In the genomic region with DNA sequence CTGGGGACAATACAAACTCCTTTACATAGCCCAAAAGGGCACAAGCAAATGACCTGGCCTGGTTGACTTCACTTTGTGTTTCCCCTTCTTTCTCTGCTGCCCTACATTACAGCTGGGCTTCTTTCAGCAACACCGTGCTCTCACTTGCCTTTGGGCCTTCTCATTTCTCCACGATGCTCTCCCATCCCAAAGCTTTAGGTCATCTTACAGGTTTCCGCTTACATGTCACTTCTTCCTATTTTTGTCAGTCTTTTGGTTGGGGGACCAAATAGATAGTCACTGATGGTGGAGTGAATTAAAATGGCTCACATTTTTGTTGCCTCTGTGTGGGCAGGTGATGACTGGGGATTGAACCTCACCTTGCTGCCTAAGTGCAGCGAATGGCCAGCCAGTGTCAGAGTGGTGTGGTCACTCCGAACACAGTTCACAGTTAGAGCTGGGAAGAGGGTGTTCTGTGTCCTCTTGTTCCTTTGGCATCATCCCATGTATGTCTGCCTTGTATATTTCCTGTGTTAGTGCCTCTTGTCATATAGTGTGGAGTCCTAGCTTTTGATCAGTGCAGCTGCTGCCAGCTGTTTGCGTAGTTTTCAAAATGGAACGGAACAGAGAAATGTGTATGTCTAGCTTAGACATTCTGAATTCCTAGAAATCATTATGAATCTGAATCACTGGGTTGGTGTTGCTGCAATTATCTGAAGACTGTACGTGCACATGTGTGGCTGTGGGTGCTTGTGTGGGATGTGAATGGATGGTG, we compare ENCODE assay signal across 26 cellular contexts.
"Had no signal": no experiment of that assay in that cellular context is flagged by ENCODE, and none has a peak within 500 bp of the region (broad histone marks: within the 10 kb centered on the region; RNA-seq: fewer than 3 reads in every experiment).

No MANE protein-coding gene starts in this region.

- H3K4me1 Mint-ChIP-seq: activated CD4-positive, alpha-beta memory T cell treated with anti-CD3 and anti-CD28 coated beads, Interleukin-2, amount 10 ng/mL, durations not matched to agents 7 days and 5 days; activated CD4-positive, alpha-beta T cell treated with anti-CD3 and anti-CD28 coated beads, Interleukin-2, amount 10 ng/mL, durations not matched to agents 7 days and 5 days; activated T-helper 17 cell treated with anti-CD3 and anti-CD28 coated beads, Interleukin-2, amount 50 U/mL, for 72 hours; T-cell had no signal

- DNase-seq: activated CD4-positive, alpha-beta memory T cell treated with anti-CD3 and anti-CD28 coated beads, Interleukin-2, amount 10 ng/mL, durations not matched to agents 7 days and 5 days; activated CD4-positive, alpha-beta T cell treated with anti-CD3 and anti-CD28 coated beads, Interleukin-2, amount 10 ng/mL, durations not matched to agents 7 days and 5 days; activated CD4-positive, CD25-positive, alpha-beta regulatory T cell; activated gamma-delta T cell; activated naive CD4-positive, alpha-beta T cell treated with anti-CD3 and anti-CD28 coated beads for 36 hours; activated T-cell treated with anti-CD3 and anti-CD28 coated beads for 4 hours; activated T-cell treated with anti-CD3 and anti-CD28 coated beads, Interleukin-2, amount 50 U/mL, for 48 hours; brain microvascular endothelial cell; MG63; MV-4-11; NCI-H1092 treated with DMSO at 0.1 percent for 48 hours; NCI-H1417 treated with DMSO at 0.1 percent for 48 hours; NCI-H1694 treated with DMSO at 0.1 percent for 48 hours; NCI-H2081; NCI-H510A treated with DMSO at 0.1 percent for 48 hours; NCI-H748 treated with DMSO at 0.1 percent for 48 hours; RPMI8226; T-cell; T-helper 2 cell; T1000 had no signal

- H3K27me3 ChIP-seq: brain microvascular endothelial cell, cardiac muscle cell had no signal

- H3K36me3 ChIP-seq: brain microvascular endothelial cell, cardiac muscle cell, MG63 had no signal

- H3K4me3 Mint-ChIP-seq: activated CD4-positive, alpha-beta memory T cell treated with anti-CD3 and anti-CD28 coated beads, Interleukin-2, amount 10 ng/mL, durations not matched to agents 7 days and 5 days; activated CD4-positive, alpha-beta T cell treated with anti-CD3 and anti-CD28 coated beads, Interleukin-2, amount 10 ng/mL, durations not matched to agents 7 days and 5 days; activated naive CD4-positive, alpha-beta T cell treated with anti-CD3 and anti-CD28 coated beads for 36 hours; activated naive CD8-positive, alpha-beta T cell; activated T-helper 17 cell treated with anti-CD3 and anti-CD28 coated beads, Interleukin-2, amount 50 U/mL, for 72 hours; T-cell had no signal

- H3K9me3 ChIP-seq: MG63 had no signal

- H3K4me3 ChIP-seq: cardiac muscle cell, MG63, SK-N-MC had no signal

- H3K9me3 Mint-ChIP-seq: activated CD4-positive, alpha-beta memory T cell treated with anti-CD3 and anti-CD28 coated beads, Interleukin-2, amount 10 ng/mL, durations not matched to agents 7 days and 5 days; activated CD4-positive, alpha-beta T cell treated with anti-CD3 and anti-CD28 coated beads, Interleukin-2, amount 10 ng/mL, durations not matched to agents 7 days and 5 days; activated naive CD4-positive, alpha-beta T cell treated with anti-CD3 and anti-CD28 coated beads for 36 hours; activated T-helper 17 cell treated with anti-CD3 and anti-CD28 coated beads, Interleukin-2, amount 50 U/mL, for 72 hours; T-cell had no signal

- H3K27ac Mint-ChIP-seq: activated CD4-positive, alpha-beta memory T cell treated with anti-CD3 and anti-CD28 coated beads, Interleukin-2, amount 10 ng/mL, durations not matched to agents 7 days and 5 days; activated CD4-positive, alpha-beta T cell treated with anti-CD3 and anti-CD28 coated beads, Interleukin-2, amount 10 ng/mL, durations not matched to agents 7 days and 5 days; activated naive CD4-positive, alpha-beta T cell treated with anti-CD3 and anti-CD28 coated beads for 36 hours; activated naive CD8-positive, alpha-beta T cell; activated T-helper 17 cell treated with anti-CD3 and anti-CD28 coated beads, Interleukin-2, amount 50 U/mL, for 72 hours; T-cell had no signal

- H3K27ac ChIP-seq: brain microvascular endothelial cell, cardiac muscle cell, SK-N-MC, VCaP had no signal

- ATAC-seq: activated T-helper 17 cell treated with anti-CD3 and anti-CD28 coated beads, Interleukin-2, amount 50 U/mL, for 72 hours; Right ventricle myocardium inferior; T-cell had no signal

- H3K36me3 Mint-ChIP-seq: activated naive CD8-positive, alpha-beta T cell; T-cell had no signal
